Comparison of ENCODE assay signal across 17 cellular contexts in the genomic region with DNA sequence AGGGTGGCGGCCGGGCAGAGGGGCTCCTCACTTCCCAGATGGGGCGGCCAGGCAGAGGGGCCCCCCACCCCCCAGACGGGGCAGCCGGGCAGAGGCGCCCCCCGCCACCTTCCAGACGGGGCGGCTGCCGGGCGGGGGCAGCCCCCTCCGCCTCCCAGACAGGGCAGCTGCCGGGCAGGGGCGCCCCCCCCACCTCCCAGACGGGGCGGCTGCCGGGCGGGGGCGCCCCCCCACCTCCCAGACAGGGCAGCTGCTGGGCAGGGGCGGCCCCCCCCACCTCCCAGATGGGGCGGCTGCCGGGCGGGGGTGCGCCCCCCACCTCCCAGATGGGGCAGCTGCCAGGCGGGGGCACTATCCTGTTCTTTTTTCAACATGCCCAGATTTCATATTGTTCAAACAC.
DNase-seq lines count a peak whose midpoint lies in the region; TF ChIP-seq lines count a peak whose summit lies in the region.
"Had no signal": no experiment of that assay in that cellular context is flagged by ENCODE, and none has a peak within 500 bp of the region (broad histone marks: within the 10 kb centered on the region; RNA-seq: fewer than 3 reads in every experiment).

No MANE protein-coding gene starts in this region.

- TF ChIP-seq CTCF in right atrium auricular region (IDR thresholded peaks at IDR 0.05) (no peak), progenitor cell of endocrine pancreas (IDR thresholded peaks at IDR 0.05; ENCODE audit: unreplicated experiment) (no peak), PC-9 (conservative IDR thresholded peaks at IDR 0.05) (no peak)

- peaks cover 28% of the 10 kb centered on the region for H3K4me1 Mint-ChIP-seq in progenitor cell of endocrine pancreas (ENCODE audit: low read depth)
- H3K4me1 Mint-ChIP-seq: CD8-positive, alpha-beta memory T cell had no signal

- DNase-seq in DMS 273 (lab: John Stamatoyannopoulos, UW; ENCODE audit: unreplicated experiment): peak; percentile 68
- no peak for DNase-seq in DMS 273 treated with DMSO at 0.1 percent for 48 hours (lab: John Stamatoyannopoulos, UW)
- no peak for DNase-seq in right atrium auricular region (ENCODE audit: low spot score)
- DNase-seq in cardiac septum (ENCODE audit: low spot score): no peak
- DNase-seq in NCI-H524 (lab: John Stamatoyannopoulos, UW): peak; percentile 66 to 89
- DNase-seq in progenitor cell of endocrine pancreas (ENCODE audit: low spot score, unreplicated experiment): no peak
- no peak for DNase-seq in PC-9
- DNase-seq in NCI-H1694 treated with DMSO at 0.1 percent for 48 hours (lab: John Stamatoyannopoulos, UW): no peak
- DNase-seq: Caco-2; CD8-positive, alpha-beta memory T cell; DMS153; DMS79 treated with DMSO at 0.1 percent for 48 hours; EL; GOT3; H9 had no signal

- H3K4me2 ChIP-seq in PC-9: no peak overlapping the region
- H3K4me2 ChIP-seq: BLaER1 had no signal

- H3K9me3 Mint-ChIP-seq in progenitor cell of endocrine pancreas (ENCODE audit: low read depth): peaks cover 16% of the 10 kb centered on the region

- CTCF ChIA-PET in PC-9 (lab: Charles Lee): no interaction called here

- BruUV-seq in PC-9 (replicated peaks; lab: Mats Ljungman, UMichigan): no TSS peak

- H3K4me3 ChIP-seq in right atrium auricular region (no peak overlapping the region), PC-9 (no peak overlapping the region)
- H3K4me3 ChIP-seq: BLaER1 had no signal

- H3K27ac Mint-ChIP-seq in progenitor cell of endocrine pancreas: peak overlapping the region; percentile 73
- H3K27ac Mint-ChIP-seq: CD8-positive, alpha-beta memory T cell had no signal

- no peaks in the 10 kb centered on the region for H3K9me3 ChIP-seq in right atrium auricular region
- H3K9me3 ChIP-seq in PC-9 (ENCODE audit: insufficient read depth, low read depth): peaks cover 14% of the 10 kb centered on the region

- H3K27me3 ChIP-seq in right atrium auricular region: no peaks in the 10 kb centered on the region
- no peaks in the 10 kb centered on the region for H3K27me3 ChIP-seq in PC-9 (ENCODE audit: insufficient read depth, low read depth)
- H3K27me3 ChIP-seq: BLaER1 had no signal

- POLR2A ChIA-PET in PC-9 (lab: Charles Lee; ENCODE audit: unreplicated experiment): interaction anchor here (0.7 kb wide), 1 partner anchor 8 kb away, joined by 5 read pairs; no protein-coding TSS in a partner anchor

- peaks cover 30% of the 10 kb centered on the region for H3F3A ChIP-seq in PC-9 (ENCODE audit: insufficient read depth, low read depth)

- H3K36me3 Mint-ChIP-seq in progenitor cell of endocrine pancreas (ENCODE audit: insufficient read depth): peaks cover 23% of the 10 kb centered on the region

- H3K27ac ChIP-seq in right atrium auricular region: peak overlapping the region; percentile 57 to 60
- no peak overlapping the region for H3K27ac ChIP-seq in PC-9
- H3K27ac ChIP-seq: 22Rv1, BLaER1 had no signal

- H3K4me3 Mint-ChIP-seq in progenitor cell of endocrine pancreas (ENCODE audit: low read depth): no peak overlapping the region
- H3K4me3 Mint-ChIP-seq: H9 had no signal

- no peaks in the 10 kb centered on the region; the same call in 1 of the 2 replicates for H4K20me1 ChIP-seq in PC-9 (ENCODE audit: insufficient read depth)
- H4K20me1 ChIP-seq: BLaER1 had no signal

- intact Hi-C loops in cardiac septum (cut with DNase I) (no loop called here), PC-9 (cut with micrococcal nuclease; ENCODE audit: unreplicated experiment) (no loop called here)

- peaks cover 63% of the 10 kb centered on the region for H3K79me2 ChIP-seq in PC-9 (ENCODE audit: low read depth)

- H3K36me3 ChIP-seq in right atrium auricular region (no peaks in the 10 kb centered on the region), PC-9 (ENCODE audit: low read depth) (peaks cover 10% of the 10 kb centered on the region; the same call in 1 of the 2 replicates)
- H3K36me3 ChIP-seq: BLaER1 had no signal

- no peaks in the 10 kb centered on the region for H3K27me3 Mint-ChIP-seq in progenitor cell of endocrine pancreas
- H3K27me3 Mint-ChIP-seq: CD8-positive, alpha-beta memory T cell had no signal

- H2AFZ ChIP-seq in PC-9: no peak overlapping the region

- H3K9me2 ChIP-seq in PC-9 (ENCODE audit: insufficient read depth): no peaks in the 10 kb centered on the region

- peaks cover 0 to 12% of the 10 kb centered on the region in 2 donors for H3K4me1 ChIP-seq in right atrium auricular region
- peaks cover 36% of the 10 kb centered on the region for H3K4me1 ChIP-seq in PC-9 (replicated peaks; ENCODE audit: insufficient read depth)
- H3K4me1 ChIP-seq: BLaER1 had no signal

Comparison
In these comparisons a context has a peak if more than half of its experiments do, and no peak if none do; other contexts are left out.
1. DNase-seq: peak in DMS 273 (single experiment) and NCI-H524 (2 of 2); none in DMS 273 treated with DMSO at 0.1 percent for 48 hours (single experiment), right atrium auricular region (single experiment), cardiac septum (single experiment), progenitor cell of endocrine pancreas (single experiment), PC-9 (0 of 2) and NCI-H1694 treated with DMSO at 0.1 percent for 48 hours (single experiment).